In the genomic region with DNA sequence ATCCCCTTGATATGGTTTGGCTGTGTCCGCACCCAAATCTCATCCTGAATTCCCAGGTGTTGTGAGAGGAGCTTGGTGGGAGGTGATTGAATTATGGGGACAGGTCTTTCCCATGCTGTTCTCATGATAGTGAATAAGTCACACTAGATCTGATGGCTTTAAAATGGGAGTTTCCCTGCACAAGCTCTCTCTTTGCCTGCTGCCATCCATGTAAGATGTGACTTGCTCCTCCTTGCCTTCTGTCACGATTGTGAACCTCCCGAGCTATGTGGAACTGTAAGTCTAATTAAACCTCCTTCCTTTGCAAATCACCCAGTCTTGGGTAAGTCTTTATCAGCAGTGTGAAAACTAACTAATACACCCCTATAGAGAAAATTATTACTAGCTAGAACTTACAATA, we compare ENCODE assay signal across 32 cellular contexts.
"Had no signal": no experiment of that assay in that cellular context is flagged by ENCODE, and none has a peak within 500 bp of the region (broad histone marks: within the 10 kb centered on the region; RNA-seq: fewer than 3 reads in every experiment).

No MANE protein-coding gene starts in this region.

- H3K27ac ChIP-seq: adrenal gland, ascending aorta, body of pancreas, brain microvascular endothelial cell, cardiac muscle cell had no signal

- H3K9me3 ChIP-seq: adrenal gland, ascending aorta, body of pancreas had no signal

- H3K4me3 ChIP-seq: adrenal gland, ascending aorta, body of pancreas, cardiac muscle cell had no signal

- H3K36me3 ChIP-seq: adrenal gland, ascending aorta, brain microvascular endothelial cell, cardiac muscle cell had no signal

- H3K27me3 ChIP-seq: adrenal gland, ascending aorta, body of pancreas, brain microvascular endothelial cell, cardiac muscle cell had no signal

- FAIRE-seq: astrocyte, bronchial epithelial cell had no signal

- ATAC-seq: activated naive CD4-positive, alpha-beta T cell treated with anti-CD3 and anti-CD28 coated beads, Interleukin-2, amount 50 U/mL, for 72 hours; activated naive CD8-positive, alpha-beta T cell treated with anti-CD3 and anti-CD28 coated beads, Interleukin-2, amount 50 U/mL, for 24 hours; activated T-cell treated with anti-CD3 and anti-CD28 coated beads, Interleukin-2, amount 50 U/mL, for 4 hours; activated T-cell treated with anti-CD3 and anti-CD28 coated beads, Interleukin-2, amount 50 U/mL, for 72 hours; activated T-helper 17 cell treated with anti-CD3 and anti-CD28 coated beads, Interleukin-2, amount 50 U/mL, for 72 hours; body of pancreas had no signal

- H3K4me1 ChIP-seq: adrenal gland, ascending aorta, body of pancreas had no signal

- DNase-seq: activated effector memory CD4-positive, alpha-beta T cell treated with anti-CD3 and anti-CD28 coated beads, Interleukin-2, amount 50 U/mL, for 16 hours; activated effector memory CD4-positive, alpha-beta T cell treated with Interleukin-2 at 50 U/mL for 16 hours; activated gamma-delta T cell; activated gamma-delta T cell treated with Interleukin-2 at 50 U/mL for 16 hours; activated naive CD4-positive, alpha-beta T cell; activated naive CD4-positive, alpha-beta T cell treated with anti-CD3 and anti-CD28 coated beads for 36 hours; activated naive CD4-positive, alpha-beta T cell treated with anti-CD3 and anti-CD28 coated beads, Interleukin-2, amount 10 ng/mL, durations not matched to agents 7 days and 5 days; activated naive CD4-positive, alpha-beta T cell treated with anti-CD3 and anti-CD28 coated beads, Interleukin-2, amount 50 U/mL, for 16 hours; activated naive CD4-positive, alpha-beta T cell treated with Interleukin-2 at 50 U/mL for 16 hours; activated naive CD8-positive, alpha-beta T cell treated with anti-CD3 and anti-CD28 coated beads for 36 hours; activated naive CD8-positive, alpha-beta T cell treated with anti-CD3 and anti-CD28 coated beads, Interleukin-2, amount 10 ng/mL, durations not matched to agents 7 days and 5 days; activated naive CD8-positive, alpha-beta T cell treated with anti-CD3 and anti-CD28 coated beads, Interleukin-2, amount 50 U/mL, for 24 hours; activated T-cell treated with anti-CD3 and anti-CD28 coated beads, Interleukin-2, amount 50 U/mL, for 24 hours; activated T-cell treated with anti-CD3 and anti-CD28 coated beads, Interleukin-2, amount 50 U/mL, for 4 hours; activated T-cell treated with anti-CD3 and anti-CD28 coated beads, Interleukin-2, amount 50 U/mL, for 48 hours; activated T-cell treated with anti-CD3 and anti-CD28 coated beads, Interleukin-2, amount 50 U/mL, for 72 hours; adrenal gland; amniotic stem cell; amygdala; anterior cingulate cortex; aorta; body of pancreas; brain microvascular endothelial cell; caudate nucleus; central memory CD4-positive, alpha-beta T cell; cerebellar nuclear complex had no signal
